Comparison of ENCODE assay signal across 9 cellular contexts in genomic region chr10:86363184-86363832, GRCh38. TPM values are rescaled to one million over a fixed set of nuclear protein-coding genes. Genes with fewer than 3 reads are reported as not detected.
DNase-seq lines count a peak whose midpoint lies in the region; ATAC-seq lines count a peak whose summit lies in the region.
"Had no signal": no experiment of that assay in that cellular context is flagged by ENCODE, and none has a peak within 500 bp of the region (broad histone marks: within the 10 kb centered on the region; RNA-seq: fewer than 3 reads in every experiment).

No MANE protein-coding gene starts in this region.

- H3K9me3 ChIP-seq in iPS-20b (ENCODE audit: insufficient read depth, low read depth, low read length): no peaks in the 10 kb centered on the region; the same call in 1 of the 2 replicates

- peaks cover 82% of the 10 kb centered on the region for H3K27me3 ChIP-seq in iPS-20b (ENCODE audit: insufficient read depth, low read length)

- intact Hi-C loops in activated CD4-positive, alpha-beta T cell treated with anti-CD3 and anti-CD28 coated beads for 36 hours (cut with DNase I, micrococcal nuclease): no loop called here

- no peak overlapping the region for H3K27ac Mint-ChIP-seq in activated CD4-positive, alpha-beta T cell treated with anti-CD3 and anti-CD28 coated beads for 36 hours
- H3K27ac Mint-ChIP-seq in activated CD4-positive, alpha-beta T cell treated with anti-CD3 and anti-CD28 coated beads, Interleukin-2, amount 10 ng/mL, durations not matched to agents 7 days and 5 days: no peak overlapping the region
- H3K27ac Mint-ChIP-seq in activated T-helper 17 cell treated with anti-CD3 and anti-CD28 coated beads, Interleukin-2, amount 50 U/mL, for 72 hours: no peak overlapping the region

- no peaks in the 10 kb centered on the region for H3K9me3 Mint-ChIP-seq in activated CD4-positive, alpha-beta T cell treated with anti-CD3 and anti-CD28 coated beads for 36 hours (ENCODE audit: low read depth)
- H3K9me3 Mint-ChIP-seq in activated CD4-positive, alpha-beta T cell treated with anti-CD3 and anti-CD28 coated beads, Interleukin-2, amount 10 ng/mL, durations not matched to agents 7 days and 5 days: no peaks in the 10 kb centered on the region
- no peaks in the 10 kb centered on the region for H3K9me3 Mint-ChIP-seq in activated T-helper 17 cell treated with anti-CD3 and anti-CD28 coated beads, Interleukin-2, amount 50 U/mL, for 72 hours

- peaks cover 47% of the 10 kb centered on the region for H3K27me3 Mint-ChIP-seq in activated CD4-positive, alpha-beta T cell treated with anti-CD3 and anti-CD28 coated beads for 36 hours
- peaks cover 63% of the 10 kb centered on the region for H3K27me3 Mint-ChIP-seq in activated CD4-positive, alpha-beta T cell treated with anti-CD3 and anti-CD28 coated beads, Interleukin-2, amount 10 ng/mL, durations not matched to agents 7 days and 5 days
- peaks cover 36% of the 10 kb centered on the region for H3K27me3 Mint-ChIP-seq in activated T-helper 17 cell treated with anti-CD3 and anti-CD28 coated beads, Interleukin-2, amount 50 U/mL, for 72 hours

- ATAC-seq in activated CD4-positive, alpha-beta T cell treated with anti-CD3 and anti-CD28 coated beads for 36 hours: no peak
- peak; percentile 16 for ATAC-seq in activated T-helper 17 cell treated with anti-CD3 and anti-CD28 coated beads, Interleukin-2, amount 50 U/mL, for 72 hours (replicated peaks)
- ATAC-seq in stimulated activated naive CD8-positive, alpha-beta T cell treated with anti-CD3 and anti-CD28 coated beads, Interleukin-15, Interleukin-2, amounts not matched to agents 100 U/mL and 50 U/mL, for 24 hours: no peak
- ATAC-seq in HG03095 (IDR thresholded peaks at IDR 0.05; ENCODE audit: unreplicated experiment) (no peak), GM18861 (IDR thresholded peaks at IDR 0.05; ENCODE audit: unreplicated experiment) (no peak), HG03469 (IDR thresholded peaks at IDR 0.05; ENCODE audit: unreplicated experiment) (no peak)

- no peak overlapping the region for H3K27ac ChIP-seq in iPS-20b (ENCODE audit: low read length)
- H3K27ac ChIP-seq: C4-2B had no signal

- no peak overlapping the region for H3K9ac ChIP-seq in iPS-20b (ENCODE audit: low read depth, low read length)

- POLR2A ChIA-PET in activated CD4-positive, alpha-beta T cell treated with anti-CD3 and anti-CD28 coated beads for 36 hours (lab: Charles Lee): no interaction called here
- POLR2A ChIA-PET in activated CD4-positive, alpha-beta T cell treated with anti-CD3 and anti-CD28 coated beads, Interleukin-2, amount 10 ng/mL, durations not matched to agents 7 days and 5 days (lab: Charles Lee): no interaction called here

- peaks cover 12% of the 10 kb centered on the region for H3K4me1 Mint-ChIP-seq in activated CD4-positive, alpha-beta T cell treated with anti-CD3 and anti-CD28 coated beads for 36 hours
- H3K4me1 Mint-ChIP-seq in activated CD4-positive, alpha-beta T cell treated with anti-CD3 and anti-CD28 coated beads, Interleukin-2, amount 10 ng/mL, durations not matched to agents 7 days and 5 days: peaks cover 7% of the 10 kb centered on the region
- peaks cover 6% of the 10 kb centered on the region for H3K4me1 Mint-ChIP-seq in activated T-helper 17 cell treated with anti-CD3 and anti-CD28 coated beads, Interleukin-2, amount 50 U/mL, for 72 hours

- H3K36me3 Mint-ChIP-seq in activated CD4-positive, alpha-beta T cell treated with anti-CD3 and anti-CD28 coated beads for 36 hours (ENCODE audit: low read depth): no peaks in the 10 kb centered on the region
- no peaks in the 10 kb centered on the region for H3K36me3 Mint-ChIP-seq in activated CD4-positive, alpha-beta T cell treated with anti-CD3 and anti-CD28 coated beads, Interleukin-2, amount 10 ng/mL, durations not matched to agents 7 days and 5 days (ENCODE audit: low read depth)
- H3K36me3 Mint-ChIP-seq in activated T-helper 17 cell treated with anti-CD3 and anti-CD28 coated beads, Interleukin-2, amount 50 U/mL, for 72 hours (ENCODE audit: low read depth): no peaks in the 10 kb centered on the region

- H3K4me3 Mint-ChIP-seq in activated CD4-positive, alpha-beta T cell treated with anti-CD3 and anti-CD28 coated beads for 36 hours: no peak overlapping the region
- H3K4me3 Mint-ChIP-seq in activated CD4-positive, alpha-beta T cell treated with anti-CD3 and anti-CD28 coated beads, Interleukin-2, amount 10 ng/mL, durations not matched to agents 7 days and 5 days: no peak overlapping the region
- H3K4me3 Mint-ChIP-seq in activated T-helper 17 cell treated with anti-CD3 and anti-CD28 coated beads, Interleukin-2, amount 50 U/mL, for 72 hours: no peak overlapping the region

- no peaks in the 10 kb centered on the region for H3K4me1 ChIP-seq in iPS-20b (ENCODE audit: insufficient read depth, low read length)

- peak; percentile 41 for DNase-seq in activated CD4-positive, alpha-beta T cell treated with anti-CD3 and anti-CD28 coated beads for 36 hours
- no peak for DNase-seq in activated CD4-positive, alpha-beta T cell treated with anti-CD3 and anti-CD28 coated beads, Interleukin-2, amount 10 ng/mL, durations not matched to agents 7 days and 5 days
- peak; percentile 30 for DNase-seq in stimulated activated naive CD8-positive, alpha-beta T cell treated with anti-CD3 and anti-CD28 coated beads, Interleukin-15, Interleukin-2, amounts not matched to agents 100 U/mL and 50 U/mL, for 24 hours

- H3K4me3 ChIP-seq in iPS-20b (ENCODE audit: low read length): peak overlapping the region; percentile 66

- CTCF ChIA-PET in activated CD4-positive, alpha-beta T cell treated with anti-CD3 and anti-CD28 coated beads for 36 hours (lab: Charles Lee): interaction anchor here (0.6 to 0.7 kb wide), 3 partner anchors 11 to 110 kb away, joined by 3 read pairs; no protein-coding TSS in a partner anchor
- CTCF ChIA-PET in activated CD4-positive, alpha-beta T cell treated with anti-CD3 and anti-CD28 coated beads, Interleukin-2, amount 10 ng/mL, durations not matched to agents 7 days and 5 days (lab: Charles Lee): no interaction called here

- no peaks in the 10 kb centered on the region for H3K36me3 ChIP-seq in iPS-20b (ENCODE audit: insufficient read depth, low read depth, low read length)

RNA-seq across cellular contexts. Expression of gene GRID1, which starts 3.3 kb away (rescaled TPM):
- not detected for total RNA-seq in activated CD4-positive, alpha-beta T cell treated with anti-CD3 and anti-CD28 coated beads for 36 hours
- not detected for total RNA-seq in activated CD4-positive, alpha-beta T cell treated with anti-CD3 and anti-CD28 coated beads, Interleukin-2, amount 10 ng/mL, durations not matched to agents 7 days and 5 days
- total RNA-seq in activated T-helper 17 cell treated with anti-CD3 and anti-CD28 coated beads, Interleukin-2, amount 50 U/mL, for 72 hours: not detected
